ENCODE assay signal across 10 cellular contexts in genomic region chr5:125026900-125027731, GRCh38.
DNase-seq lines count a peak whose midpoint lies in the region; ATAC-seq and TF ChIP-seq lines count a peak whose summit lies in the region.
"Had no signal": no experiment of that assay in that cellular context is flagged by ENCODE, and none has a peak within 500 bp of the region (broad histone marks: within the 10 kb centered on the region; RNA-seq: fewer than 3 reads in every experiment).

No MANE protein-coding gene starts in this region.

- H3K9me3 ChIP-seq in transverse colon (no peaks in the 10 kb centered on the region), ascending aorta (no peaks in the 10 kb centered on the region)
- H3K9me3 ChIP-seq: thyroid gland had no signal

- WGBS in transverse colon (ENCODE audit: low coverage in 1 of 2), 2 donors: 41 to 55% methylated on average over 6 of the region's 6 CpGs

- H3K27me3 ChIP-seq in transverse colon: no peaks in the 10 kb centered on the region
- no peaks in the 10 kb centered on the region for H3K27me3 ChIP-seq in ascending aorta
- H3K27me3 ChIP-seq: thyroid gland had no signal

- TF ChIP-seq POLR2A in transverse colon (IDR thresholded peaks at IDR 0.05): no peak

- ATAC-seq in left cardiac atrium: peak; percentile 66 to 79
- ATAC-seq: activated naive CD4-positive, alpha-beta T cell treated with anti-CD3 and anti-CD28 coated beads, Interleukin-2, amount 50 U/mL, for 72 hours had no signal

- in situ Hi-C loops in transverse colon (cut with MboI; ENCODE audit: low pct_ligation_motif_present in 1 of 4, low pct_unique_long_range_greater_than_20kb in 1 of 4, low sequenced_read_pairs in 3 of 4): no loop called here

- TF ChIP-seq CTCF in transverse colon (IDR thresholded peaks at IDR 0.05) (no peak), ascending aorta (IDR thresholded peaks at IDR 0.05) (no peak)

- DNase-seq in SIG-M5 treated with dmso at 0.1 percent for 504 hours (lab: John Stamatoyannopoulos, UW; ENCODE audit: unreplicated experiment): peak; percentile 37
- DNase-seq in SIG-M5 (lab: John Stamatoyannopoulos, UW): no peak
- peak; percentile 81 for DNase-seq in amniotic epithelial cell (ENCODE audit: low read depth)
- DNase-seq in left cardiac atrium: no peak
- DNase-seq in transverse colon: peak; percentile 24
- DNase-seq in 8988T: no peak
- DNase-seq in activated CD8-positive, alpha-beta memory T cell treated with anti-CD3 and anti-CD28 coated beads, Interleukin-2, amount 50 U/mL, for 48 hours: no peak
- DNase-seq in ascending aorta (ENCODE audit: low spot score in 2 of 2): no peak
- DNase-seq: thyroid gland had no signal

- intact Hi-C loops in left cardiac atrium (cut with DNase I): no loop called here
- intact Hi-C loops in transverse colon (cut with DNase I; ENCODE audit: low total_unique reads): no loop called here
- intact Hi-C loops in ascending aorta (cut with DNase I): no loop called here

- H3K4me1 ChIP-seq in transverse colon (peaks cover 0 to 9% (median 4%) of the 10 kb centered on the region in 4 donors), ascending aorta (no peaks in the 10 kb centered on the region)

- no peaks in the 10 kb centered on the region for H3K36me3 ChIP-seq in transverse colon
- no peaks in the 10 kb centered on the region for H3K36me3 ChIP-seq in ascending aorta
- H3K36me3 ChIP-seq: thyroid gland had no signal

- peak overlapping the region; percentile 5 to 36 (median 14) for H3K27ac ChIP-seq in transverse colon
- H3K27ac ChIP-seq in ascending aorta: no peak overlapping the region
- H3K27ac ChIP-seq: thyroid gland had no signal

- TF ChIP-seq EP300 in transverse colon (IDR thresholded peaks at IDR 0.05; ENCODE audit: low read depth): peak; percentile 18

- H3K4me3 ChIP-seq in transverse colon: no peak overlapping the region
- H3K4me3 ChIP-seq in ascending aorta: no peak overlapping the region
- H3K4me3 ChIP-seq: thyroid gland had no signal

Comparison
In these comparisons a context has a peak if more than half of its experiments do, and no peak if none do; other contexts are left out.
1. DNase-seq: peak in SIG-M5 treated with dmso at 0.1 percent for 504 hours (single experiment), amniotic epithelial cell (single experiment) and transverse colon (single experiment); none in SIG-M5 (single experiment), left cardiac atrium (single experiment), 8988T (single experiment), activated CD8-positive, alpha-beta memory T cell treated with anti-CD3 and anti-CD28 coated beads, Interleukin-2, amount 50 U/mL, for 48 hours (single experiment) and ascending aorta (0 of 2).
2. H3K27ac ChIP-seq: peak in transverse colon (4 of 4); none in ascending aorta (0 of 2).